28 cellular contexts compared by ENCODE assay signal in the genomic region with DNA sequence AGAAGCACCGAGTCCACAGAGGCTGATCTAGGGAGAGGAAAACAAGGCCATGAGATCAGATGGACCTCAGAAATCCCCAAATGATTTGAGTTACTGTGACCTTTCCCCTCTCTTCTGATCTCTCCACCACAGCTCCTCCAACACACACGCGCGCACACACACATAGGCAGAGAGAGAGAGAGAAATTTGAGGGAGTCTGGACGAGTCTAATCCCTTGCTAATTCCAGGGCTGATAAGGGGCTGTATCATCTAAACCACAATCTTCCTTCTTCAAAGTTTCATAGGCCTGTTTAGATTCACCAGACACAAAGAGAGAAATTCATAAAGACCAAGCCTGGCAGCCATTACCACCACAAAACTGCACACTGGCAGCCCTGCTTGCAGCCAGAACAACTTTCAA. TPM values are rescaled to one million over a fixed set of nuclear protein-coding genes. Genes with fewer than 3 reads are reported as not detected.
DNase-seq lines count a peak whose midpoint lies in the region; ATAC-seq, FAIRE-seq and TF ChIP-seq lines count a peak whose summit lies in the region.
"Had no signal": no experiment of that assay in that cellular context is flagged by ENCODE, and none has a peak within 500 bp of the region (broad histone marks: within the 10 kb centered on the region; RNA-seq: fewer than 3 reads in every experiment).

No MANE protein-coding gene starts in this region.

- H3K4me1 ChIP-seq in smooth muscle cell (ENCODE audit: low read depth) (no peaks in the 10 kb centered on the region), kidney (ENCODE audit: control insufficient read depth in 1 of 2, insufficient read depth in 1 of 2, low read depth in 1 of 2, low read length in 2 of 2) (no peaks in the 10 kb centered on the region)
- H3K4me1 ChIP-seq: A549; BLaER1 treated with 17β-estradiol and CSF1 and Interleukin-3, amounts not matched to agents 10 nM and 100 nM; SJCRH30 had no signal

- H3K27ac ChIP-seq in smooth muscle cell (ENCODE audit: low read depth) (no peak overlapping the region), kidney (ENCODE audit: low read depth in 2 of 2, low read length in 2 of 2) (no peak overlapping the region)
- H3K27ac ChIP-seq: A549; BLaER1 treated with 17β-estradiol and CSF1 and Interleukin-3, amounts not matched to agents 10 nM and 100 nM; PC-9; SJCRH30 had no signal

- no peak for FAIRE-seq in kidney (lab: Jason Lieb, UNC)
- FAIRE-seq: G401.6 had no signal

- no peak for ATAC-seq in HG03521 (IDR thresholded peaks at IDR 0.05; ENCODE audit: unreplicated experiment)
- ATAC-seq: A549, HCT116, Right ventricle myocardium inferior, SK-N-SH treated with all-trans-retinoic acid at 6 μM for 48 hours had no signal

- intact Hi-C loops in kidney (cut with DNase I) = no loop called here

- H3K27ac Mint-ChIP-seq in nephron progenitor cell = no peak overlapping the region
- H3K27ac Mint-ChIP-seq: CD4-positive, alpha-beta memory T cell had no signal

- DNase-seq in NCI-H226 (peak; percentile 57), astrocyte of the hippocampus (ENCODE audit: low read depth, low spot score) (peak; percentile 7), fibroblast of villous mesenchyme (ENCODE audit: low read depth) (peak; percentile 95), smooth muscle cell (lab: John Stamatoyannopoulos, UW; ENCODE audit: unreplicated experiment) (peak; percentile 0), kidney (no peak), nephron progenitor cell (no peak)
- DNase-seq: AML-193; CD4-positive, alpha-beta memory T cell; COR-L47; DMS53; GOT3; NCI-H1092 treated with DMSO at 0.1 percent for 48 hours; NCI-H1436 treated with DMSO at 0.1 percent for 48 hours; NCI-H187 treated with DMSO at 0.1 percent for 48 hours; NCI-H2171 treated with DMSO at 0.1 percent for 48 hours; NCI-H524 treated with DMSO at 0.1 percent for 48 hours; NCI-H774; NK-92 treated with Interleukin-12 subunit alpha and Interleukin-12 subunit beta, amount 100 ng/mL, for 24 hours; PC-9; SJCRH30 had no signal

- H3K4me3 ChIP-seq in fibroblast of villous mesenchyme (ENCODE audit: low read depth, low read length) = no peak overlapping the region
- H3K4me3 ChIP-seq in smooth muscle cell = no peak overlapping the region
- no peak overlapping the region for H3K4me3 ChIP-seq in kidney (ENCODE audit: low read length in 2 of 2)
- H3K4me3 ChIP-seq: A549, PC-9, SJCRH30 had no signal

- H3K36me3 ChIP-seq in smooth muscle cell (ENCODE audit: low read depth) = peaks cover 43% of the 10 kb centered on the region
- peaks cover 8 to 22% of the 10 kb centered on the region in 2 donors for H3K36me3 ChIP-seq in kidney (ENCODE audit: control insufficient read depth in 1 of 2, insufficient read depth in 2 of 2, low read length in 2 of 2)

- TF ChIP-seq CTCF in fibroblast of villous mesenchyme (IDR thresholded peaks at IDR 0.05; ENCODE audit: insufficient read depth, low read depth, low read length) (no peak), smooth muscle cell (IDR thresholded peaks at IDR 0.05; ENCODE audit: borderline replicate concordance, insufficient read depth, poor library complexity, severe bottlenecking) (no peak), kidney (IDR thresholded peaks at IDR 0.05; ENCODE audit: borderline replicate concordance, extremely low read depth, insufficient read depth) (no peak), nephron progenitor cell (IDR thresholded peaks at IDR 0.05) (no peak)

- H3K9ac ChIP-seq in smooth muscle cell (ENCODE audit: low read depth) (no peak overlapping the region), kidney (ENCODE audit: low read length in 2 of 2) (no peak overlapping the region)
- H3K9ac ChIP-seq: BLaER1 treated with 17β-estradiol and CSF1 and Interleukin-3, amounts not matched to agents 10 nM and 100 nM had no signal

- no peak overlapping the region for H3K4me3 Mint-ChIP-seq in nephron progenitor cell
- H3K4me3 Mint-ChIP-seq: CD4-positive, alpha-beta memory T cell had no signal

- H3K9me3 Mint-ChIP-seq in nephron progenitor cell = peaks cover 91% of the 10 kb centered on the region

- no peak overlapping the region for H2AFZ ChIP-seq in smooth muscle cell (ENCODE audit: low read depth)
- H2AFZ ChIP-seq: PC-9 had no signal

- 23% methylated on average over 5 of the region's 5 CpGs for WGBS in smooth muscle cell (ENCODE audit: low lambda C conversion rate)

- H3K9me3 ChIP-seq in smooth muscle cell (replicated peaks; ENCODE audit: low read depth) = no peaks in the 10 kb centered on the region
- H3K9me3 ChIP-seq in kidney (ENCODE audit: control insufficient read depth in 1 of 2, low read length in 2 of 2) = no peaks in the 10 kb centered on the region

- peaks cover 96% of the 10 kb centered on the region for H3K36me3 Mint-ChIP-seq in nephron progenitor cell (ENCODE audit: low read depth)

- no peaks in the 10 kb centered on the region for H3K27me3 ChIP-seq in smooth muscle cell (ENCODE audit: low read depth)
- H3K27me3 ChIP-seq: BLaER1 treated with 17β-estradiol and CSF1 and Interleukin-3, amounts not matched to agents 10 nM and 100 nM; SJCRH30 had no signal

- H3K79me2 ChIP-seq in smooth muscle cell (ENCODE audit: low read depth) = peaks cover 42% of the 10 kb centered on the region

- peaks cover 68% of the 10 kb centered on the region for H4K20me1 ChIP-seq in smooth muscle cell (ENCODE audit: low read depth)

- H3K27me3 Mint-ChIP-seq in nephron progenitor cell (ENCODE audit: low read depth, poor library complexity) = peaks cover 4% of the 10 kb centered on the region
- H3K27me3 Mint-ChIP-seq: CD4-positive, alpha-beta memory T cell had no signal

- no peaks in the 10 kb centered on the region for H3K4me1 Mint-ChIP-seq in nephron progenitor cell

- H3F3A ChIP-seq in smooth muscle cell (ENCODE audit: low read depth) = peaks cover 9% of the 10 kb centered on the region

- H3K4me2 ChIP-seq in smooth muscle cell = no peak overlapping the region
- H3K4me2 ChIP-seq: A549; BLaER1 treated with 17β-estradiol and CSF1 and Interleukin-3, amounts not matched to agents 10 nM and 100 nM; PC-9 had no signal

RNA-seq across cellular contexts. Expression of a gene that starts 8.6 kb away (rescaled TPM):
- total RNA-seq in fibroblast of villous mesenchyme = 3.5 and 8.2 TPM in 2 replicates
- 6.8 and 9.2 TPM in 2 replicates for total RNA-seq in smooth muscle cell
- 7.3 and 7.8 TPM in 2 replicates for polyA plus RNA-seq in smooth muscle cell
- total RNA-seq in kidney = 7.9 TPM
- polyA plus RNA-seq in kidney (ENCODE audit: insufficient read depth, low read depth, low replicate concordance) = 4.5 TPM
- total RNA-seq: HT-29 had no signal

RNA-seq across cellular contexts. Expression of a gene that starts 30.8 kb away (rescaled TPM):
- 2.6 and 4.7 TPM in 2 replicates for total RNA-seq in fibroblast of villous mesenchyme
- 1.8 and 2.0 TPM in 2 replicates for total RNA-seq in smooth muscle cell
- 1.3 and 1.8 TPM in 2 replicates for polyA plus RNA-seq in smooth muscle cell
- total RNA-seq in kidney = 7.3 TPM
- 4.3 TPM for polyA plus RNA-seq in kidney (ENCODE audit: insufficient read depth, low read depth, low replicate concordance)

Comparison
In these comparisons a context has a peak if more than half of its experiments do, and no peak if none do; other contexts are left out.
1. DNase-seq: peak in NCI-H226 (single experiment), astrocyte of the hippocampus (single experiment), fibroblast of villous mesenchyme (single experiment) and smooth muscle cell (single experiment); none in kidney (single experiment) and nephron progenitor cell (single experiment).